16 cellular contexts compared by ENCODE assay signal in genomic region chr10:99522511-99523250, GRCh38. TPM values are rescaled to one million over a fixed set of nuclear protein-coding genes. Genes with fewer than 3 reads are reported as not detected.
DNase-seq lines count a peak whose midpoint lies in the region; ATAC-seq and TF ChIP-seq lines count a peak whose summit lies in the region.
"Had no signal": no experiment of that assay in that cellular context is flagged by ENCODE, and none has a peak within 500 bp of the region (broad histone marks: within the 10 kb centered on the region; RNA-seq: fewer than 3 reads in every experiment).

No MANE protein-coding gene starts in this region.

- H3K4me3 Mint-ChIP-seq in activated T-cell treated with anti-CD3 and anti-CD28 coated beads, Interleukin-2, amount 50 U/mL, for 4 hours, result peak overlapping the region; percentile 11
- peak overlapping the region in 3 of 5 experiments; percentile 63 to 74 (median 64) for H3K4me3 Mint-ChIP-seq in brain
- H3K4me3 Mint-ChIP-seq in stimulated activated naive B cell treated with anti-CD40 and anti-IgM and Interleukin-4, amounts not matched to agents 10 μg/mL and 1 μg/mL and 100 μg/mL, for 72 hours, result peak overlapping the region; percentile 52 to 76

- no peak for TF ChIP-seq CTCF in brain (conservative IDR thresholded peaks at IDR 0.05)

- ATAC-seq in activated T-cell treated with anti-CD3 and anti-CD28 coated beads, Interleukin-2, amount 50 U/mL, for 4 hours, result no peak
- ATAC-seq in stimulated activated naive B cell treated with anti-CD40 and anti-IgM and Interleukin-4, amounts not matched to agents 10 μg/mL and 1 μg/mL and 100 μg/mL, for 72 hours (replicated peaks), result no peak
- ATAC-seq in GM21447 (IDR thresholded peaks at IDR 0.05; ENCODE audit: unreplicated experiment), result no peak
- ATAC-seq: left lung had no signal

- H3K36me3 Mint-ChIP-seq in activated T-cell treated with anti-CD3 and anti-CD28 coated beads, Interleukin-2, amount 50 U/mL, for 4 hours (ENCODE audit: insufficient read depth), result no peaks in the 10 kb centered on the region
- no peaks in the 10 kb centered on the region for H3K36me3 Mint-ChIP-seq in brain
- no peaks in the 10 kb centered on the region for H3K36me3 Mint-ChIP-seq in stimulated activated naive B cell treated with anti-CD40 and anti-IgM and Interleukin-4, amounts not matched to agents 10 μg/mL and 1 μg/mL and 100 μg/mL, for 72 hours

- H3K79me2 ChIP-seq in Karpas-422 (ENCODE audit: low read length), result no peaks in the 10 kb centered on the region

- H3K4me3 ChIP-seq in mesodermal cell (ENCODE audit: extremely low read depth, insufficient read depth, low read length, poor library complexity, severe bottlenecking), result peak overlapping the region; percentile 40
- no peak overlapping the region for H3K4me3 ChIP-seq in Karpas-422 (ENCODE audit: low read length)
- H3K4me3 ChIP-seq: left lung, psoas muscle, thoracic aorta had no signal

- no peaks in the 10 kb centered on the region for H3K36me3 ChIP-seq in mesodermal cell (ENCODE audit: control insufficient read depth, insufficient read depth, low read length)
- no peaks in the 10 kb centered on the region for H3K36me3 ChIP-seq in Karpas-422 (ENCODE audit: insufficient read depth, low read length)
- H3K36me3 ChIP-seq: left lung, thoracic aorta had no signal

- 3% methylated on average over 24 to 30 of the region's 33 CpGs for WGBS in mesodermal cell (ENCODE audit: insufficient coverage in 2 of 2), 2 experiments

- 0 out of 2 replicates have a peak, but pooled peaks cover 4% of the 10 kb centered on the region for H4K20me1 ChIP-seq in Karpas-422 (ENCODE audit: insufficient read depth, low read depth, low read length)

- no peak overlapping the region for H3K4me2 ChIP-seq in Karpas-422 (ENCODE audit: low read depth, low read length, poor library complexity, severe bottlenecking)

- H2AFZ ChIP-seq in Karpas-422 (ENCODE audit: low read length), result no peak overlapping the region

- H3K27ac ChIP-seq in mesodermal cell (ENCODE audit: low read depth, low read length, severe bottlenecking), result peak overlapping the region; percentile 80
- no peak overlapping the region for H3K27ac ChIP-seq in Karpas-422 (ENCODE audit: low read length)
- H3K27ac ChIP-seq: left lung, psoas muscle, thoracic aorta had no signal

- H3K9me3 ChIP-seq in mesodermal cell (ENCODE audit: control insufficient read depth, low read length), result no peaks in the 10 kb centered on the region
- H3K9me3 ChIP-seq in Karpas-422 (ENCODE audit: low read length), result no peaks in the 10 kb centered on the region
- H3K9me3 ChIP-seq: left lung, psoas muscle, thoracic aorta had no signal

- H3K9me2 ChIP-seq in Karpas-422 (replicated peaks; ENCODE audit: insufficient read depth, low read length), result no peaks in the 10 kb centered on the region

- H3K4me1 Mint-ChIP-seq in activated T-cell treated with anti-CD3 and anti-CD28 coated beads, Interleukin-2, amount 50 U/mL, for 4 hours (ENCODE audit: low read depth), result peaks cover 4% of the 10 kb centered on the region
- peaks cover 18% of the 10 kb centered on the region for H3K4me1 Mint-ChIP-seq in brain
- H3K4me1 Mint-ChIP-seq in stimulated activated naive B cell treated with anti-CD40 and anti-IgM and Interleukin-4, amounts not matched to agents 10 μg/mL and 1 μg/mL and 100 μg/mL, for 72 hours, result peaks cover 8 to 20% of the 10 kb centered on the region in 2 donors

- no peak overlapping the region for H3K27ac Mint-ChIP-seq in brain
- no peak overlapping the region for H3K27ac Mint-ChIP-seq in stimulated activated naive B cell treated with anti-CD40 and anti-IgM and Interleukin-4, amounts not matched to agents 10 μg/mL and 1 μg/mL and 100 μg/mL, for 72 hours

- no peaks in the 10 kb centered on the region for H3K27me3 ChIP-seq in Karpas-422 (ENCODE audit: low read length)

- no peak for DNase-seq in activated T-cell treated with anti-CD3 and anti-CD28 coated beads, Interleukin-2, amount 50 U/mL, for 4 hours
- no peak for DNase-seq in activated T-cell treated with anti-CD3 and anti-CD28 coated beads, Interleukin-2, amount 50 U/mL, for 1 hour
- DNase-seq in stimulated activated naive B cell treated with anti-CD40 and anti-IgM and Interleukin-4, amounts not matched to agents 10 μg/mL and 1 μg/mL and 100 μg/mL, for 72 hours, result no peak
- DNase-seq in CD1c-positive myeloid dendritic cell (ENCODE audit: extremely low spot score), result no peak
- DNase-seq in Karpas-422, result no peak
- DNase-seq: EL, left lung, NCI-H446, psoas muscle had no signal

- H3K27me3 Mint-ChIP-seq in activated T-cell treated with anti-CD3 and anti-CD28 coated beads, Interleukin-2, amount 50 U/mL, for 4 hours (ENCODE audit: low read depth), result peaks cover 76% of the 10 kb centered on the region
- H3K27me3 Mint-ChIP-seq in brain, result peaks cover 100% of the 10 kb centered on the region
- H3K27me3 Mint-ChIP-seq in stimulated activated naive B cell treated with anti-CD40 and anti-IgM and Interleukin-4, amounts not matched to agents 10 μg/mL and 1 μg/mL and 100 μg/mL, for 72 hours, result peaks cover 61 to 85% of the 10 kb centered on the region in 2 donors

- no peak overlapping the region for H3K9ac ChIP-seq in Karpas-422 (ENCODE audit: low read length)

- H3K4me1 ChIP-seq in mesodermal cell (ENCODE audit: control insufficient read depth, insufficient read depth, low read length, poor library complexity, severe bottlenecking), result peaks cover 46% of the 10 kb centered on the region
- H3K4me1 ChIP-seq in Karpas-422 (ENCODE audit: low read length), result peaks cover 2% of the 10 kb centered on the region

- H3K9me3 Mint-ChIP-seq in activated T-cell treated with anti-CD3 and anti-CD28 coated beads, Interleukin-2, amount 50 U/mL, for 4 hours, result no peaks in the 10 kb centered on the region
- peaks cover 0 to 2% (median 0%) of the 10 kb centered on the region in 5 experiments for H3K9me3 Mint-ChIP-seq in brain
- H3K9me3 Mint-ChIP-seq in stimulated activated naive B cell treated with anti-CD40 and anti-IgM and Interleukin-4, amounts not matched to agents 10 μg/mL and 1 μg/mL and 100 μg/mL, for 72 hours, result no peaks in the 10 kb centered on the region

RNA-seq across cellular contexts. Expression of gene NKX2-3, which starts 10.1 kb away (rescaled TPM):
- not detected for total RNA-seq in activated T-cell treated with anti-CD3 and anti-CD28 coated beads, Interleukin-2, amount 50 U/mL, for 4 hours
- polyA plus RNA-seq in brain (ENCODE audit: insufficient read depth, low read depth, low replicate concordance), result not detected
- 0.41 TPM for polyA plus RNA-seq in mesodermal cell (2013, experiment 1 of 2)
- polyA plus RNA-seq in mesodermal cell (2013, experiment 2 of 2), result 0.61 TPM
- total RNA-seq in Karpas-422 (2014; rRNA removed; shearing (Covaris generic); ENCODE audit: low replicate concordance), result not detected in 2 replicates
- total RNA-seq: chondrocyte, fibroblast of villous mesenchyme, left lung, psoas muscle, RPMI7951 had no signal
- polyA plus RNA-seq: psoas muscle had no signal

Comparison
In these comparisons a context has a peak if more than half of its experiments do, and no peak if none do; other contexts are left out.
1. H3K4me3 Mint-ChIP-seq: peak in every context shown above with its lines; median percentile 64 in brain; 64 in stimulated activated naive B cell treated with anti-CD40 and anti-IgM and Interleukin-4, amounts not matched to agents 10 μg/mL and 1 μg/mL and 100 μg/mL, for 72 hours; 11 in activated T-cell treated with anti-CD3 and anti-CD28 coated beads, Interleukin-2, amount 50 U/mL, for 4 hours.